In the genomic region with DNA sequence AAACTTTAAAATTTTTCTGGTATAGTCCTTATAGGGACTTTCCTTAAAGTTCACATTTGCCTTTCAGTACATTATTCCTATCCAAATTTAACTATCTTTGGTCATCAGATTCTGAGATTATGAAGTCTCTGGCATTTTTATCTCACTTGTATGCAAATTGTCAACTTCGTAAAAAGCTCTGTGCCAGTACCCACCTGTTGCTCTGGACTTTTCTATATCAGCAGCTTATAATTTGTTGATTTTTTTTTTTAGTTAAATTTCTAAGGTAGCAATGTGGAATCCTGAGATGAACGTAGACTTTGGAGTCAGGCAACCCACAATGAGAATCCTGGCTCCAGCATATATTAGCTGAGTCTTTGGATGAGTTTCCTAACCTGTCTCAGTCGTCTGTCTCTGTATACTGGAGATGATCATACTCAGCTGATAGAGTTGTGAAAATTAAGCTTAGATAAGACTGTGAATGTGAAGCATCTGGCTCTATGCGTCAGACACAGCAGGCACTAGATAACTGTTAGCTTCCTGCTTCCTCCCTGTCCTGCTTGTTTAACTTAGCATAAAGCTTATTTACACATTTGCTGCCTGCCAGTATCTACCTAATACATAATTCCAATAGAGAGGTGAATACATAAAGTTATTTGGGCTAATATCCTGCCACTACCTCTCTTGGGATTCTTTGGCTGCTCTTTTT, we compare ENCODE assay signal across 12 cellular contexts. TPM values are rescaled to one million over a fixed set of nuclear protein-coding genes. Genes with fewer than 3 reads are reported as not detected.
A peak's percentile ranks its signal among the peaks of the same experiment; 100 is the strongest.
DNase-seq lines count a peak whose midpoint lies in the region; ATAC-seq and TF ChIP-seq lines count a peak whose summit lies in the region.
"Had no signal": no experiment of that assay in that cellular context is flagged by ENCODE, and none has a peak within 500 bp of the region (broad histone marks: within the 10 kb centered on the region; RNA-seq: fewer than 3 reads in every experiment).

No MANE protein-coding gene starts in this region.

- no peak overlapping the region for H3K4me3 ChIP-seq in AG04449 (ENCODE audit: low read depth, low read length)
- no peak overlapping the region for H3K4me3 ChIP-seq in coronary artery
- H3K4me3 ChIP-seq: lower lobe of right lung had no signal

- no peak for TF ChIP-seq CTCF in AG04449 (IDR thresholded peaks at IDR 0.05; ENCODE audit: insufficient read depth, low read length, missing control alignments)
- no peak for TF ChIP-seq CTCF in coronary artery (IDR thresholded peaks at IDR 0.05)

- ATAC-seq in left colon = peak; percentile 76

- no peak overlapping the region for H3K27ac ChIP-seq in coronary artery
- H3K27ac ChIP-seq: lower lobe of right lung had no signal

- DNase-seq in AG04449 (ENCODE audit: low read depth, low spot score) = peak; percentile 47
- DNase-seq in NCI-H146 treated with DMSO at 0.1 percent for 48 hours (lab: John Stamatoyannopoulos, UW; ENCODE audit: unreplicated experiment) = peak; percentile 81
- peak; percentile 26 to 53 for DNase-seq in dermis microvascular lymphatic vessel endothelial cell (ENCODE audit: low read depth in 2 of 2)
- DNase-seq in left colon = no peak
- DNase-seq in coronary artery (ENCODE audit: low spot score) = no peak
- DNase-seq in activated CD4-positive, alpha-beta T cell treated with anti-CD3 and anti-CD28 coated beads, Interleukin-2, amount 50 U/mL, for 1 hour = no peak
- no peak for DNase-seq in middle frontal gyrus (ENCODE audit: extremely low spot score, low spot score)
- no peak for DNase-seq in NK-92 treated with Interleukin-12 subunit alpha and Interleukin-12 subunit beta, amount 100 ng/mL, for 24 hours (lab: John Stamatoyannopoulos, UW)
- DNase-seq: AML-193, foreskin melanocyte, lower lobe of right lung, NCI-H1694 treated with DMSO at 0.1 percent for 48 hours had no signal

- POLR2A ChIA-PET in AG04449 (lab: Yijun Ruan, JAX) = no interaction called here

- CTCF ChIA-PET in AG04449 (lab: Yijun Ruan, JAX) = interaction anchor here (0.8 to 1.1 kb wide), 5 partner anchors 16 to 77 kb away, joined by 3 to 4 read pairs (median 3); partner anchors contain the start of gene CKB

- intact Hi-C loops in left colon (cut with DNase I, micrococcal nuclease) = no loop called here

RNA-seq across cellular contexts. Expression of gene MARK3, which starts 59.8 kb away (rescaled TPM):
- total RNA-seq in dermis microvascular lymphatic vessel endothelial cell (40.4 and 49.2 TPM in 2 replicates), left colon (10 to 100 TPM; 55.6 to 68.4 TPM)

Comparison
In these comparisons a context has a peak if more than half of its experiments do, and no peak if none do; other contexts are left out.
1. DNase-seq: peak in AG04449 (single experiment), NCI-H146 treated with DMSO at 0.1 percent for 48 hours (single experiment) and dermis microvascular lymphatic vessel endothelial cell (2 of 2); none in left colon (0 of 2), coronary artery (single experiment), activated CD4-positive, alpha-beta T cell treated with anti-CD3 and anti-CD28 coated beads, Interleukin-2, amount 50 U/mL, for 1 hour (single experiment), middle frontal gyrus (single experiment) and NK-92 treated with Interleukin-12 subunit alpha and Interleukin-12 subunit beta, amount 100 ng/mL, for 24 hours (single experiment).